In the genomic region with DNA sequence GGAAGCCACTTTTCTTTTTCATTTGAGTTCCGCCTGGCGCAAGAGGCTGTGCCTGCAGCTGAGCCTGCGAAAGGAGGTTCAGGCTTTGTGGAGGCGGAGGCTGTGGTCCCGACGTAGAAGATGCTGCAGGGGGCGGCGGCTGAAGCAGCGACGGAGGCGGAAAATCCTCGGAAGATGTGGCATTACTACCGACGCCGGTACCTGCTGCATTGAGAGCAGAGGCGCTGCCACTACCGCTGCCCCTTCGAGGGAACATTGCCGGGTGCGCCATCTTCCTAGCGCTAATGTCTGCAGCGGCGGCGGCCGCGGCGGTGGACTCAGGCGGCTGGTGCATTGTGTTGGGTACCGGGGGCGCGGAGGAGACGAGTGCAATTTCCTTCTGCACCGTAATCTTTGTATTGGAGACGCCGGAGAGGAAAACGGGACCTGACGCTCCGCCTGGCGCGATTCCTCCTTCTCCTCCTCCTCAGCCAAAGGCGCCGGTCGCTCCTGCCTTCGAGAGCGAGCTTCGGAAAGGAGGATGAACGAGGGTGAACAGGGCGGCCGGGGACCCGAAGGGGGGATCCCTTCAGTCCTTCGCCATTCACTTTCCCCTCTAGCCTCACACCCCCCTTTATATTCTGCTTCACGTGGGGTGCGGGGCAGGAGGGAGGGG, we compare ENCODE assay signal across 8 cellular contexts. TPM values are rescaled to one million over a fixed set of nuclear protein-coding genes. Genes with fewer than 3 reads are reported as not detected.
DNase-seq lines count a peak whose midpoint lies in the region; ATAC-seq and TF ChIP-seq lines count a peak whose summit lies in the region.

A gene (minus strand): TSS at position 590 of the 655 bp plus-strand sequence. CDS start 256 bp downstream, at position 334.

- peak within 1 kb of the TSS; percentile 76 for H3K4me3 ChIP-seq in LNCaP clone FGC (ENCODE audit: low read depth, low read length)
- peak within 1 kb of the TSS; percentile 86 for H3K4me3 ChIP-seq in smooth muscle cell

- H3K36me3 Mint-ChIP-seq in central memory CD8-positive, alpha-beta T cell (ENCODE audit: insufficient read depth): peaks cover 22% of the 10 kb centered on the region

- H3K4me1 ChIP-seq in smooth muscle cell (ENCODE audit: low read depth): peaks cover 60% of the 10 kb centered on the region

- peak within 1 kb of the TSS; percentile 92 for H3K9ac ChIP-seq in smooth muscle cell (ENCODE audit: low read depth)

- H4K20me1 ChIP-seq in smooth muscle cell (ENCODE audit: low read depth): peaks cover 50% of the 10 kb centered on the region

- peak within 1 kb of the TSS; percentile 97 for H3K4me3 Mint-ChIP-seq in central memory CD8-positive, alpha-beta T cell

- DNase-seq in ELF-1 (ENCODE audit: low read depth, low spot score) (peak; percentile 42), LNCaP clone FGC (ENCODE audit: low read depth) (no peak), islet precursor cell (peak; percentile 70), smooth muscle cell (lab: John Stamatoyannopoulos, UW; ENCODE audit: unreplicated experiment) (peak; percentile 37)
- DNase-seq in activated CD4-positive, alpha-beta T cell treated with anti-CD3 and anti-CD28 coated beads for 1 hour: peak; percentile 53
- DNase-seq in central memory CD8-positive, alpha-beta T cell (ENCODE audit: low spot score in 2 of 2): peak; percentile 45 to 53

- no peaks in the 10 kb centered on the region for H3K9me3 Mint-ChIP-seq in central memory CD8-positive, alpha-beta T cell

- H3K4me1 Mint-ChIP-seq in central memory CD8-positive, alpha-beta T cell: peaks cover 48% of the 10 kb centered on the region

- H3K27me3 ChIP-seq in smooth muscle cell (ENCODE audit: low read depth): no peaks in the 10 kb centered on the region

- TF ChIP-seq CTCF in LNCaP clone FGC (IDR thresholded peaks at IDR 0.05; ENCODE audit: control insufficient read depth, extremely low read depth, insufficient read depth) (no peak), smooth muscle cell (IDR thresholded peaks at IDR 0.05; ENCODE audit: borderline replicate concordance, insufficient read depth, poor library complexity, severe bottlenecking) (no peak)

- H3K79me2 ChIP-seq in smooth muscle cell (ENCODE audit: low read depth): peaks cover 44% of the 10 kb centered on the region

- peaks cover 9% of the 10 kb centered on the region for H3F3A ChIP-seq in smooth muscle cell (ENCODE audit: low read depth)

- H3K27ac ChIP-seq in smooth muscle cell (ENCODE audit: low read depth): peak within 1 kb of the TSS; percentile 94

- H3K27ac Mint-ChIP-seq in central memory CD8-positive, alpha-beta T cell (ENCODE audit: low read depth): peak within 1 kb of the TSS; percentile 91

- H3K36me3 ChIP-seq in smooth muscle cell (ENCODE audit: low read depth): no peaks in the 10 kb centered on the region

- ATAC-seq in central memory CD8-positive, alpha-beta T cell (replicated peaks; ENCODE audit: extremely low read depth, poor library complexity, severe bottlenecking): peak; percentile 17
- ATAC-seq in GM21717 (IDR thresholded peaks at IDR 0.05; ENCODE audit: unreplicated experiment) (no peak), HG03378 (IDR thresholded peaks at IDR 0.05; ENCODE audit: unreplicated experiment) (no peak)

- H3K27me3 Mint-ChIP-seq in central memory CD8-positive, alpha-beta T cell: no peaks in the 10 kb centered on the region

- peak within 1 kb of the TSS; percentile 96 for H2AFZ ChIP-seq in smooth muscle cell (ENCODE audit: low read depth)

- H3K4me2 ChIP-seq in smooth muscle cell: peak within 1 kb of the TSS; percentile 95

- no peaks in the 10 kb centered on the region for H3K9me3 ChIP-seq in smooth muscle cell (replicated peaks; ENCODE audit: low read depth)

- WGBS in smooth muscle cell (ENCODE audit: low lambda C conversion rate): 2% methylated on average over 52 of the region's 53 CpGs

RNA-seq across cellular contexts. Expression of the gene that starts here (rescaled TPM):
- 117 and 121 TPM in 2 replicates for total RNA-seq in smooth muscle cell
- polyA plus RNA-seq in smooth muscle cell: 135 and 159 TPM in 2 replicates
